In genomic region chr19:4182082-4182926, GRCh38 we compare ENCODE assay signal across 8 cellular contexts. TPM values are rescaled to one million over a fixed set of nuclear protein-coding genes. Genes with fewer than 3 reads are reported as not detected.
DNase-seq lines count a peak whose midpoint lies in the region; ATAC-seq, FAIRE-seq and TF ChIP-seq lines count a peak whose summit lies in the region.

Gene ANKRD24 (plus strand): TSS chr19:4182689. CDS start chr19:4186426, 3,737 bp downstream.
Gene SIRT6 (minus strand): TSS chr19:4182563. CDS start chr19:4182539, 24 bp downstream.

- no peak for TF ChIP-seq CTCF in WTC11 (IDR thresholded peaks at IDR 0.05)
- TF ChIP-seq CTCF in bronchial epithelial cell (IDR thresholded peaks at IDR 0.05; ENCODE audit: insufficient read depth, low read length, severe bottlenecking), result no peak

- peak within 1 kb of the TSS; percentile 99 for H3K4me3 ChIP-seq in bronchial epithelial cell (ENCODE audit: low read depth, low read length)
- peak within 1 kb of the TSS; percentile 67 to 94 for H3K4me3 ChIP-seq in small intestine (ENCODE audit: low read depth in 1 of 2, low read length in 2 of 2)

- CTCF ChIA-PET in WTC11 (lab: Charles Lee), result no interaction called here

- H3K27ac Mint-ChIP-seq in WTC11, result peak within 1 kb of the TSS; percentile 90

- ATAC-seq in GM18519 (IDR thresholded peaks at IDR 0.05; ENCODE audit: low FRiP score, unreplicated experiment), result peak; percentile 44
- peak; percentile 49 for ATAC-seq in HG03103 (IDR thresholded peaks at IDR 0.05; ENCODE audit: low read depth, unreplicated experiment)
- ATAC-seq in WTC11, result peak; percentile 41

- H3K36me3 ChIP-seq in bronchial epithelial cell (ENCODE audit: control insufficient read depth, insufficient read depth, low read length), result peaks cover 6% of the 10 kb centered on the region
- H3K36me3 ChIP-seq in small intestine (ENCODE audit: control insufficient read depth in 2 of 2, insufficient read depth in 2 of 2, low read length in 2 of 2), result peaks cover 2 to 4% of the 10 kb centered on the region in 2 donors

- DNase-seq in 8988T, result peak; percentile 93
- DNase-seq in NCI-H2227 (lab: John Stamatoyannopoulos, UW; ENCODE audit: unreplicated experiment), result peak; percentile 95
- peak; percentile 96 for DNase-seq in WTC11 (ENCODE audit: low spot score)
- DNase-seq in bronchial epithelial cell (ENCODE audit: low read depth), result peak; percentile 87
- peak; percentile 100 for DNase-seq in iPS-NIHi7 (ENCODE audit: extremely low spot score)
- peak; percentile 96 for DNase-seq in small intestine

- H3K36me3 Mint-ChIP-seq in WTC11, result no peaks in the 10 kb centered on the region; the same call in 1 of the 2 replicates

- H3K4me1 ChIP-seq in small intestine (ENCODE audit: control insufficient read depth in 2 of 2, insufficient read depth in 1 of 2, low read depth in 1 of 2, low read length in 1 of 2), result peaks cover 0 to 5% of the 10 kb centered on the region in 2 donors

- H3K27me3 ChIP-seq in bronchial epithelial cell (ENCODE audit: control insufficient read depth, insufficient read depth, low read length), result no peaks in the 10 kb centered on the region
- no peaks in the 10 kb centered on the region for H3K27me3 ChIP-seq in small intestine (ENCODE audit: control insufficient read depth in 2 of 2, insufficient read depth in 2 of 2, low read length in 2 of 2)

- peak within 1 kb of the TSS; percentile 96 for H3K4me3 Mint-ChIP-seq in WTC11

- no peak for FAIRE-seq in bronchial epithelial cell (lab: Jason Lieb, UNC)
- no peak for FAIRE-seq in small intestine (lab: Jason Lieb, UNC)

- no peaks in the 10 kb centered on the region for H3K9me3 ChIP-seq in small intestine (ENCODE audit: control insufficient read depth, low read depth)

- POLR2A ChIA-PET in WTC11 (lab: Charles Lee), result no interaction called here

- peak within 1 kb of the TSS; percentile 76 to 78 for H3K27ac ChIP-seq in small intestine (ENCODE audit: low read depth in 1 of 2, low read length in 1 of 2)

- no peaks in the 10 kb centered on the region for H3K9me3 Mint-ChIP-seq in WTC11

- whole genome bisulfite sequencing in small intestine, 3 donors, result 0 to 1% (median 0%) methylated on average over 54 to 62 of the region's 62 CpGs

- H3K27me3 Mint-ChIP-seq in WTC11 (ENCODE audit: low read depth), result peaks cover 5% of the 10 kb centered on the region

- peaks cover 19% of the 10 kb centered on the region for H3K4me1 Mint-ChIP-seq in WTC11

TF ChIP-seq in WTC11, 78 proteins besides CTCF, POLR2A, EP300 and RAD21 (continues in another document):
- no peak for TF ChIP-seq OVOL2 (CRISPR knock-in tag; IDR thresholded peaks at IDR 0.05; ENCODE audit: borderline replicate concordance)
- no peak for TF ChIP-seq ZNF671 (CRISPR knock-in tag; IDR thresholded peaks at IDR 0.05)
- TF ChIP-seq ARID4B (CRISPR knock-in tag; IDR thresholded peaks at IDR 0.05; ENCODE audit: borderline replicate concordance), result peak; percentile 57; the same call in 1 of the 2 replicates
- no peak for TF ChIP-seq EMX1 (CRISPR knock-in tag; IDR thresholded peaks at IDR 0.05)
- peak; percentile 61; the same call in 1 of the 2 replicates for TF ChIP-seq ZBTB43 (CRISPR knock-in tag; IDR thresholded peaks at IDR 0.05)
- no peak for TF ChIP-seq TEAD4 (CRISPR knock-in tag; IDR thresholded peaks at IDR 0.05)
- no peak for TF ChIP-seq ZNF416 (CRISPR knock-in tag; IDR thresholded peaks at IDR 0.05)
- TF ChIP-seq JAZF1 (CRISPR knock-in tag; IDR thresholded peaks at IDR 0.05), result no peak
- no peak for TF ChIP-seq NFE2L1 (CRISPR knock-in tag; IDR thresholded peaks at IDR 0.05)
- no peak for TF ChIP-seq ZNF532 (CRISPR knock-in tag; IDR thresholded peaks at IDR 0.05; ENCODE audit: borderline replicate concordance)
- peak; percentile 84 for TF ChIP-seq GABPB1 (CRISPR knock-in tag; IDR thresholded peaks at IDR 0.05)
- TF ChIP-seq SMAD4 (CRISPR knock-in tag; IDR thresholded peaks at IDR 0.05), result no peak
- TF ChIP-seq CREM (CRISPR knock-in tag; IDR thresholded peaks at IDR 0.05), result peak; percentile 38; the same call in 1 of the 2 replicates
- no peak for TF ChIP-seq ZNF232 (CRISPR knock-in tag; IDR thresholded peaks at IDR 0.05)
- no peak for TF ChIP-seq CREB1 (CRISPR knock-in tag; IDR thresholded peaks at IDR 0.05)
- TF ChIP-seq IRF1 (CRISPR knock-in tag; IDR thresholded peaks at IDR 0.05), result no peak

RNA-seq across cellular contexts. Expression of gene ANKRD24, which starts in this region (rescaled TPM):
- total RNA-seq in WTC11 (2021), result 11.3 to 15.0 TPM (median 14.8 TPM) in 3 replicates
- 0.26 TPM in 2 replicates for total RNA-seq in bronchial epithelial cell
- 1 to 10 TPM; 1.6 to 2.7 (median 1.9) TPM for polyA plus RNA-seq in small intestine

RNA-seq across cellular contexts. Expression of gene SIRT6, which starts in this region (rescaled TPM):
- total RNA-seq in WTC11 (2021) (27.2 to 29.9 TPM (median 28.1 TPM) in 3 replicates), bronchial epithelial cell (11.8 and 14.6 TPM in 2 replicates)
- polyA plus RNA-seq in small intestine, result 10 to 100 TPM; 39.2 to 48.1 (median 46.5) TPM

Comparison
In these comparisons a context has a peak if more than half of its experiments do, and no peak if none do; other contexts are left out.
1. Peak in every context shown above with its lines: DNase-seq, ATAC-seq, H3K4me3 ChIP-seq and H3K27ac ChIP-seq.